Comparison of ENCODE assay signal across 9 cellular contexts in the genomic region with DNA sequence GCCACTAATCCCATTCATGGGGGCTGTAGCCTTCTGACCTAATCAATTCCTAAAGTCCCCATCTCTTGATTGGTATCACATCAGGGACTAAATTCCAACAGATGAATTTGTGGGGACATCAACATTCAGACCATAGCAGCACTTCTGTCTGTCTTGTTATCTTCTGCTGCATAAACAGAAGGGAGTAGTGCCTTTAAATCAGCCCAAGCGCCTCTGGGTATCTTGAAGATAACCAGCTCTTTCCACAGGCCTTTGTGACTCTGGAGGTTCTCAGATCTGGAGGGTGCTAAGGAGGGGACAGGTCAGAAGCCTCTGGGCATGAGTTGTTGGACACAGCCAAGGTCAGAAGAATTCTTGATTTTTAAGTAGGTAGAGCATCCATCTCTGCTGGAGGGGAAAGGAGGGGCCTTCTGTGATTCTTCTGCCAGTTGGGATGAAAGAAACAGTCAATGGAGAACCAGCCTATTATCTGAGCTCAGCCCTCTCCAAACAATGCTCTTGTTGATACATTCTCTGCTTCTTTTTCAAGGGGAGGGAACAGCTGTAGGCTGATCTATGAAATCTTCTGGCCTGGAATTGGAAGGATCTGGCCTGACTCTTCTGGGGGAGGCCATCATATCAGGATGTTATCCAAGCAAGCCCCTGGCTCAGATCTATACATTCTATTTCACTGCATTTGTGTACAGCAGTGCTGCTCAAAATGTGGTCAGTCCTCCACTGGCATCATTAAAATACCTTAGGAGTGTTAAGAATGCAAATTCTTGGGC. TPM values are rescaled to one million over a fixed set of nuclear protein-coding genes. Genes with fewer than 3 reads are reported as not detected.
DNase-seq lines count a peak whose midpoint lies in the region; ATAC-seq and TF ChIP-seq lines count a peak whose summit lies in the region.
"Had no signal": no experiment of that assay in that cellular context is flagged by ENCODE, and none has a peak within 500 bp of the region (broad histone marks: within the 10 kb centered on the region; RNA-seq: fewer than 3 reads in every experiment).

No MANE protein-coding gene starts in this region.

- H4K12ac ChIP-seq in trophoblast cell (ENCODE audit: low read depth, low read length): no peak overlapping the region

- WGBS in GM23248 (ENCODE audit: low coverage in 1 of 2, low lambda C conversion rate in 2 of 2, missing lambda C conversion rate in 2 of 2), 2 experiments: 41 to 50% methylated on average over 1 of the region's 1 CpG
- no CpG with 5 or more reads among the region's 1 CpG for WGBS in trophoblast cell (ENCODE audit: extremely low coverage, insufficient coverage, insufficient read length)

- H2AFZ ChIP-seq in GM23248: peak overlapping the region; percentile 42; the same call in 1 of the 2 replicates
- H2AFZ ChIP-seq in trophoblast cell (ENCODE audit: insufficient read depth, low read length, poor library complexity): peak overlapping the region; percentile 33

- H2BK120ac ChIP-seq in trophoblast cell (ENCODE audit: insufficient read depth, low read length, poor library complexity): peak overlapping the region; percentile 20

- peak; percentile 44; the same call in 1 of the 2 replicates for ATAC-seq in Panc1

- peak overlapping the region; percentile 29 for H2BK5ac ChIP-seq in trophoblast cell (ENCODE audit: low read depth, low read length, poor library complexity)

- peaks cover 10% of the 10 kb centered on the region for H3K79me1 ChIP-seq in trophoblast cell (ENCODE audit: low read length)

- H4K20me1 ChIP-seq in GM23248 (ENCODE audit: insufficient read depth): no peaks in the 10 kb centered on the region

- in situ Hi-C loops in GM23248 (cut with MboI) (loop anchor here (10.0 kb wide), 1 partner anchor 157 kb away; no protein-coding TSS in a partner anchor), Panc1 (cut with HindIII; ENCODE audit: low pct_unique_long_range_greater_than_20kb, low sequenced_read_pairs) (no loop called here)

- H3K14ac ChIP-seq in trophoblast cell (ENCODE audit: low read length): no peak overlapping the region

- peak overlapping the region; percentile 39 for H2BK12ac ChIP-seq in trophoblast cell (ENCODE audit: low read length)

- H3K23ac ChIP-seq in trophoblast cell (ENCODE audit: low read length): no peak overlapping the region

- H3K4me1 ChIP-seq in GM23248 (ENCODE audit: insufficient read depth) (peaks cover 26% of the 10 kb centered on the region), Panc1 (ENCODE audit: control insufficient read depth, insufficient read depth, low read length) (no peaks in the 10 kb centered on the region), trophoblast cell (ENCODE audit: control insufficient read depth in 1 of 2, insufficient read depth in 2 of 2, low read length in 2 of 2) (peaks cover 12 to 23% of the 10 kb centered on the region in 2 experiments)

- CTCF ChIA-PET in Panc1 (lab: Charles Lee): interaction anchor here (0.6 to 1.5 kb wide), 10 partner anchors 8 to 1383 kb away, joined by 3 to 13 read pairs (median 6); a partner anchor contains a TSS

- H3K18ac ChIP-seq in trophoblast cell (ENCODE audit: low read length): no peak overlapping the region

- H3K27me3 ChIP-seq in GM23248 (replicated peaks; ENCODE audit: insufficient read depth) (no peaks in the 10 kb centered on the region), Panc1 (ENCODE audit: control insufficient read depth, insufficient read depth, low read length) (no peaks in the 10 kb centered on the region), trophoblast cell (ENCODE audit: insufficient read depth, low read length) (no peaks in the 10 kb centered on the region)

- H3K9ac ChIP-seq in GM23248: peak overlapping the region; percentile 22; the same call in 1 of the 2 replicates
- no peak overlapping the region for H3K9ac ChIP-seq in trophoblast cell (ENCODE audit: low read length)

- DNase-seq in GM23248 (peak; percentile 36), Panc1 (ENCODE audit: low read depth, low spot score) (no peak), fibroblast of peridontal ligament (ENCODE audit: extremely low read depth) (peak; percentile 19), trophoblast cell (no peak), NCI-H187 treated with DMSO at 0.1 percent for 48 hours (lab: John Stamatoyannopoulos, UW) (no peak), SIG-M5 treated with dmso at 0.1 percent for 504 hours (lab: John Stamatoyannopoulos, UW; ENCODE audit: unreplicated experiment) (no peak), NCI-H2029 treated with DMSO at 0.1 percent for 48 hours (lab: John Stamatoyannopoulos, UW) (no peak)
- DNase-seq in activated T-cell treated with anti-CD3 and anti-CD28 coated beads, Interleukin-2, amount 50 U/mL, for 48 hours: no peak

- H3K4ac ChIP-seq in trophoblast cell (ENCODE audit: low read depth, low read length): no peak overlapping the region

- no peaks in the 10 kb centered on the region for H3K36me3 ChIP-seq in GM23248 (ENCODE audit: low read depth)
- no peaks in the 10 kb centered on the region for H3K36me3 ChIP-seq in Panc1 (ENCODE audit: control insufficient read depth, insufficient read depth, low read length)
- no peaks in the 10 kb centered on the region for H3K36me3 ChIP-seq in trophoblast cell (ENCODE audit: control insufficient read depth in 1 of 2, insufficient read depth in 2 of 2, low read length in 2 of 2)

- intact Hi-C loops in Panc1 (cut with micrococcal nuclease; ENCODE audit: unreplicated experiment): loop anchor here (1.0 to 10.0 kb wide), 4 partner anchors 87 to 324 kb away; a partner anchor contains a TSS

- peaks cover 25% of the 10 kb centered on the region for H3F3A ChIP-seq in GM23248 (ENCODE audit: insufficient read depth)

- no peak for TF ChIP-seq CTCF in Panc1 (IDR thresholded peaks at IDR 0.05)

- H3K27ac ChIP-seq in GM23248 (peak overlapping the region; percentile 75), Panc1 (ENCODE audit: low read length) (no peak overlapping the region), trophoblast cell (ENCODE audit: low read depth, low read length) (peak overlapping the region; percentile 87)

- H4K8ac ChIP-seq in trophoblast cell (ENCODE audit: low read depth, low read length): no peak overlapping the region

- H3K9me3 ChIP-seq in GM23248 (ENCODE audit: low read depth) (no peaks in the 10 kb centered on the region), Panc1 (ENCODE audit: control insufficient read depth, insufficient read depth, low read depth, low read length) (no peaks in the 10 kb centered on the region), trophoblast cell (ENCODE audit: insufficient read depth, low read depth, low read length) (no peaks in the 10 kb centered on the region)

- H3K4me3 ChIP-seq in GM23248 (0 out of 2 replicates have a peak overlapping the region, but pooled peaks have one; percentile 8), Panc1 (ENCODE audit: low read depth in 2 of 2, low read length in 2 of 2) (no peak overlapping the region), trophoblast cell (ENCODE audit: low read depth, low read length) (no peak overlapping the region)
- H3K4me3 ChIP-seq: lung had no signal

- H4K91ac ChIP-seq in trophoblast cell (ENCODE audit: low read depth, low read length): peak overlapping the region; percentile 42

- BruUV-seq in Panc1 (replicated peaks; lab: Mats Ljungman, UMichigan): no TSS peak

- H3K4me2 ChIP-seq in GM23248 (ENCODE audit: unreplicated experiment): peak overlapping the region; percentile 67
- peak overlapping the region; percentile 5 for H3K4me2 ChIP-seq in trophoblast cell (ENCODE audit: low read length)

- POLR2A ChIA-PET in Panc1 (lab: Charles Lee): no interaction called here

- no peaks in the 10 kb centered on the region for H3K9me2 ChIP-seq in GM23248 (ENCODE audit: insufficient read depth)

- H3K79me2 ChIP-seq in GM23248 (ENCODE audit: insufficient read depth) (no peaks in the 10 kb centered on the region), trophoblast cell (ENCODE audit: control insufficient read depth, insufficient read depth, low read length, poor library complexity) (no peaks in the 10 kb centered on the region)

- H2AK5ac ChIP-seq in trophoblast cell (ENCODE audit: low read length): no peak overlapping the region

RNA-seq across cellular contexts. Expression of a gene that starts 31.2 kb away (rescaled TPM):
- 5.2 and 6.3 TPM in 2 replicates for total RNA-seq in GM23248 (2014; rRNA removed; shearing (Covaris generic))
- 3.7 and 4.1 TPM in 2 replicates for polyA plus RNA-seq in GM23248 (2016; fragmentation: Nextera tagmentation; extraction: Ambion mirVana)
- total RNA-seq in Panc1 (2021; ENCODE audit: unreplicated experiment): 8.9 TPM
- polyA plus RNA-seq in Panc1 (2012; ENCODE audit: insufficient read length): 2.3 TPM
- polyA plus RNA-seq in trophoblast cell (2013): 5.2 and 6.0 TPM in 2 replicates

Comparison
In these comparisons a context has a peak if more than half of its experiments do, and no peak if none do; other contexts are left out.
1. DNase-seq: peak in GM23248 (single experiment) and fibroblast of peridontal ligament (single experiment); none in Panc1 (single experiment), trophoblast cell (0 of 2), NCI-H187 treated with DMSO at 0.1 percent for 48 hours (single experiment), SIG-M5 treated with dmso at 0.1 percent for 504 hours (single experiment), NCI-H2029 treated with DMSO at 0.1 percent for 48 hours (single experiment) and activated T-cell treated with anti-CD3 and anti-CD28 coated beads, Interleukin-2, amount 50 U/mL, for 48 hours (0 of 2).